21 cellular contexts compared by ENCODE assay signal in genomic region chr5:76591366-76591765, GRCh38. TPM values are rescaled to one million over a fixed set of nuclear protein-coding genes. Genes with fewer than 3 reads are reported as not detected.
"Had no signal": no experiment of that assay in that cellular context is flagged by ENCODE, and none has a peak within 500 bp of the region (broad histone marks: within the 10 kb centered on the region; RNA-seq: fewer than 3 reads in every experiment).

No MANE protein-coding gene starts in this region.

- H3K27ac ChIP-seq: dorsolateral prefrontal cortex, heart left ventricle, spleen, testis, tibial nerve, upper lobe of right lung had no signal

- H3K4me3 ChIP-seq: dorsolateral prefrontal cortex, heart left ventricle, spleen, testis, tibial nerve, upper lobe of right lung had no signal

- H3K9me3 ChIP-seq: heart left ventricle, spleen, testis, tibial nerve, upper lobe of right lung had no signal

- H3K27me3 ChIP-seq: spleen, testis, tibial nerve, upper lobe of right lung had no signal

- H3K36me3 ChIP-seq: upper lobe of right lung had no signal

- H3K9me3 Mint-ChIP-seq: naive thymus-derived CD4-positive, alpha-beta T cell; neural crest cell; stimulated activated naive B cell treated with anti-CD40 and anti-IgM and Interleukin-4, amounts not matched to agents 10 μg/mL and 1 μg/mL and 100 μg/mL, for 72 hours; stimulated activated naive CD8-positive, alpha-beta T cell treated with anti-CD3 and anti-CD28 coated beads, Interleukin-15, amount 100 ng/mL, for 72 hours had no signal

- ATAC-seq: esophagus mucosa; heart left ventricle; naive thymus-derived CD4-positive, alpha-beta T cell; sciatic nerve; stimulated activated naive B cell treated with anti-CD40 and anti-IgM and Interleukin-4, amounts not matched to agents 10 μg/mL and 1 μg/mL and 100 μg/mL, for 72 hours; stimulated activated naive CD8-positive, alpha-beta T cell treated with anti-CD3 and anti-CD28 coated beads, Interleukin-15, amount 100 ng/mL, for 72 hours; upper lobe of right lung had no signal

- H3K27me3 Mint-ChIP-seq: naive thymus-derived CD4-positive, alpha-beta T cell; stimulated activated naive B cell treated with anti-CD40 and anti-IgM and Interleukin-4, amounts not matched to agents 10 μg/mL and 1 μg/mL and 100 μg/mL, for 72 hours; stimulated activated naive CD8-positive, alpha-beta T cell treated with anti-CD3 and anti-CD28 coated beads, Interleukin-15, amount 100 ng/mL, for 72 hours had no signal

- H3K4me3 Mint-ChIP-seq: naive thymus-derived CD4-positive, alpha-beta T cell; neural crest cell; stimulated activated naive B cell treated with anti-CD40 and anti-IgM and Interleukin-4, amounts not matched to agents 10 μg/mL and 1 μg/mL and 100 μg/mL, for 72 hours; stimulated activated naive CD8-positive, alpha-beta T cell treated with anti-CD3 and anti-CD28 coated beads, Interleukin-15, amount 100 ng/mL, for 72 hours had no signal

- H3K27ac Mint-ChIP-seq: stimulated activated naive B cell treated with anti-CD40 and anti-IgM and Interleukin-4, amounts not matched to agents 10 μg/mL and 1 μg/mL and 100 μg/mL, for 72 hours had no signal

- DNase-seq: cortex of kidney; dorsolateral prefrontal cortex; effector CD8-positive, alpha-beta T cell; heart left ventricle; hippocampal formation; kidney glomerular epithelial cell; mammary epithelial cell; naive thymus-derived CD4-positive, alpha-beta T cell; posterior cingulate gyrus; spleen; stimulated activated CD4-positive, alpha-beta T cell treated with anti-CD3 and anti-CD28 coated beads, Interleukin-15, amount 100 ng/mL, for 24 hours; stimulated activated CD4-positive, alpha-beta T cell treated with anti-CD3 and anti-CD28 coated beads, Interleukin-1b, Interleukin-23, amount 100 ng/mL, for 48 hours; stimulated activated CD4-positive, alpha-beta T cell treated with anti-CD3 and anti-CD28 coated beads, Interleukin-4, amount 100 ng/mL, for 24 hours; stimulated activated naive B cell treated with anti-CD40 and anti-IgM and Interleukin-4, amounts not matched to agents 10 μg/mL and 1 μg/mL and 100 μg/mL, for 72 hours; stimulated activated naive CD8-positive, alpha-beta T cell treated with anti-CD3 and anti-CD28 coated beads, Interleukin-15, amount 100 ng/mL, for 72 hours; testis; upper lobe of right lung had no signal

- H3K4me1 ChIP-seq: heart left ventricle, spleen, testis, upper lobe of right lung had no signal

- H3K4me1 Mint-ChIP-seq: neural crest cell; stimulated activated naive CD8-positive, alpha-beta T cell treated with anti-CD3 and anti-CD28 coated beads, Interleukin-15, amount 100 ng/mL, for 72 hours had no signal

RNA-seq across cellular contexts. Expression of gene F2RL2, which starts 31.8 kb away (rescaled TPM):
- total RNA-seq: naive thymus-derived CD4-positive, alpha-beta T cell; neural crest cell; testis had no signal
